In the genomic region with DNA sequence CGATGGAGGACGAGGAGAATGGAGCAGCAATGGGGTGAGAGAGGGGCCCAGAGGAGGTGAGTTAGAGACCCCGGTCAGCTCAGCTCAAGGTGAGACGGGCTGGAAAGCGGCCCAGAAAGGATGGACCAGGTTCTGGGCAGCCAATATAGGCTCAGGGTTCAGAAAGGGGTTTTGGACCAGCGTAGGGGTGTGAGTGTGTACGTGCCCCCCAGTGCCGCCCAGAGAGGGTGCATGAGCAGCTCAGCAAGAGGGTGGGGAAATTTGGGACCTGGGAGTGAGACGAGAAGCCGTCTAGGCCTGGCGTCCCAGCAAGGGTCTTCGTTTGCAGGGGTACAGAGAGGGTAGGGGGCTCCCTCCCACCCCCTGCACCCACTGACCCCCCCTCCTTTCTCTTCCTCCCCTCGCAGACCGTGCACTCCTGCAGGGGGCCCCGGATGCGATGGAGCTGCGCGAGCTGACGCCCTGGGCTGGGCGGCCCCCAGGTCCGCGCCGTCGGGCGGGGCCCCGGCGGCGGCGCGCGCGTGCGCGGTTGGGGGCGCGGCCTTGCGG, we compare ENCODE assay signal across 9 cellular contexts. TPM values are rescaled to one million over a fixed set of nuclear protein-coding genes. Genes with fewer than 3 reads are reported as not detected.
DNase-seq lines count a peak whose midpoint lies in the region; ATAC-seq, FAIRE-seq and TF ChIP-seq lines count a peak whose summit lies in the region.
"Had no signal": no experiment of that assay in that cellular context is flagged by ENCODE, and none has a peak within 500 bp of the region (broad histone marks: within the 10 kb centered on the region; RNA-seq: fewer than 3 reads in every experiment).

No MANE protein-coding gene starts in this region.

- no peaks in the 10 kb centered on the region for H3K79me2 ChIP-seq in keratinocyte (ENCODE audit: control insufficient read depth, insufficient read depth, low read length)

- no peak overlapping the region for H3K27ac ChIP-seq in keratinocyte (ENCODE audit: control insufficient read depth, insufficient read depth, low read length)

- H3K27ac Mint-ChIP-seq in activated CD4-positive, alpha-beta T cell treated with anti-CD3 and anti-CD28 coated beads for 36 hours, result peak overlapping the region; percentile 84
- peak overlapping the region; percentile 95 to 97 for H3K27ac Mint-ChIP-seq in activated naive CD4-positive, alpha-beta T cell treated with anti-CD3 and anti-CD28 coated beads, Interleukin-2, amount 50 U/mL, for 72 hours
- peak overlapping the region; percentile 57 for H3K27ac Mint-ChIP-seq in stimulated activated memory B cell treated with anti-CD40 and anti-IgM and Interleukin-4, amounts not matched to agents 10 μg/mL and 1 μg/mL and 100 μg/mL, for 72 hours

- intact Hi-C loops in activated CD4-positive, alpha-beta T cell treated with anti-CD3 and anti-CD28 coated beads for 36 hours (cut with DNase I, micrococcal nuclease), result loop anchor here in 1 of 2 experiments (2.0 to 5.0 kb wide), 3 partner anchors 125 to 1820 kb away; a partner anchor contains a TSS

- no peak overlapping the region for H2AFZ ChIP-seq in keratinocyte (ENCODE audit: control insufficient read depth, low read length)

- peak overlapping the region in 2 of 3 experiments; percentile 58 to 72 for H3K4me3 ChIP-seq in keratinocyte (ENCODE audit: control insufficient read depth in 2 of 3, extremely low read depth in 1 of 3, insufficient read depth in 2 of 3, low read depth in 1 of 3, low read length in 3 of 3)

- peaks cover 17% of the 10 kb centered on the region for H3K27me3 ChIP-seq in keratinocyte (ENCODE audit: control insufficient read depth, extremely low read depth, insufficient read depth, low read length)

- H3K4me3 Mint-ChIP-seq in activated CD4-positive, alpha-beta T cell treated with anti-CD3 and anti-CD28 coated beads for 36 hours, result peak overlapping the region; percentile 92
- peak overlapping the region; percentile 77 for H3K4me3 Mint-ChIP-seq in stimulated activated memory B cell treated with anti-CD40 and anti-IgM and Interleukin-4, amounts not matched to agents 10 μg/mL and 1 μg/mL and 100 μg/mL, for 72 hours

- H4K20me1 ChIP-seq in keratinocyte (ENCODE audit: control insufficient read depth, extremely low read depth, insufficient read depth, low read length), result no peaks in the 10 kb centered on the region

- CTCF ChIA-PET in activated CD4-positive, alpha-beta T cell treated with anti-CD3 and anti-CD28 coated beads for 36 hours (lab: Charles Lee), result interaction anchor here (0.6 to 2.9 kb wide), 8 partner anchors 16 to 1299 kb away, joined by 3 to 33 read pairs (median 4); a partner anchor contains a TSS

- H3K36me3 Mint-ChIP-seq in activated CD4-positive, alpha-beta T cell treated with anti-CD3 and anti-CD28 coated beads for 36 hours (ENCODE audit: low read depth), result no peaks in the 10 kb centered on the region
- peaks cover 0 to 9% of the 10 kb centered on the region in 2 donors for H3K36me3 Mint-ChIP-seq in activated naive CD4-positive, alpha-beta T cell treated with anti-CD3 and anti-CD28 coated beads, Interleukin-2, amount 50 U/mL, for 72 hours
- no peaks in the 10 kb centered on the region for H3K36me3 Mint-ChIP-seq in stimulated activated memory B cell treated with anti-CD40 and anti-IgM and Interleukin-4, amounts not matched to agents 10 μg/mL and 1 μg/mL and 100 μg/mL, for 72 hours

- POLR2A ChIA-PET in activated CD4-positive, alpha-beta T cell treated with anti-CD3 and anti-CD28 coated beads for 36 hours (lab: Charles Lee), result interaction anchor here (1.5 to 2.8 kb wide), 5 partner anchors 23 to 859 kb away, joined by 4 to 25 read pairs (median 12); a partner anchor contains a TSS

- H3K9ac ChIP-seq in keratinocyte (ENCODE audit: control insufficient read depth, extremely low read depth, insufficient read depth, low read length), result peak overlapping the region; percentile 76

- peak overlapping the region; percentile 5 for H3K4me2 ChIP-seq in keratinocyte (ENCODE audit: control insufficient read depth, extremely low read depth, insufficient read depth, low read depth, low read length)

- H3K36me3 ChIP-seq in keratinocyte (ENCODE audit: control insufficient read depth in 2 of 2, extremely low read depth in 1 of 2, insufficient read depth in 2 of 2, low read length in 2 of 2), result no peaks in the 10 kb centered on the region

- peaks cover 4% of the 10 kb centered on the region for H3K4me1 Mint-ChIP-seq in activated CD4-positive, alpha-beta T cell treated with anti-CD3 and anti-CD28 coated beads for 36 hours
- H3K4me1 Mint-ChIP-seq in stimulated activated memory B cell treated with anti-CD40 and anti-IgM and Interleukin-4, amounts not matched to agents 10 μg/mL and 1 μg/mL and 100 μg/mL, for 72 hours, result peaks cover 18% of the 10 kb centered on the region

- no peak for DNase-seq in activated CD4-positive, alpha-beta T cell treated with anti-CD3 and anti-CD28 coated beads for 36 hours
- no peak for DNase-seq in activated CD4-positive, alpha-beta T cell treated with anti-CD3 and anti-CD28 coated beads, Interleukin-2, amount 50 U/mL, for 48 hours
- DNase-seq in activated naive CD4-positive, alpha-beta T cell treated with anti-CD3 and anti-CD28 coated beads, Interleukin-2, amount 50 U/mL, for 72 hours (ENCODE audit: low spot score in 2 of 2), result no peak
- DNase-seq in keratinocyte (ENCODE audit: low read depth, low spot score), result no peak

- ATAC-seq in activated CD4-positive, alpha-beta T cell treated with anti-CD3 and anti-CD28 coated beads for 36 hours, result no peak
- ATAC-seq in activated naive CD4-positive, alpha-beta T cell treated with anti-CD3 and anti-CD28 coated beads, Interleukin-2, amount 50 U/mL, for 72 hours, result no peak
- ATAC-seq in stimulated activated memory B cell treated with anti-CD40 and anti-IgM and Interleukin-4, amounts not matched to agents 10 μg/mL and 1 μg/mL and 100 μg/mL, for 72 hours, result no peak
- no peak for ATAC-seq in HG03571 (IDR thresholded peaks at IDR 0.05; ENCODE audit: unreplicated experiment)
- ATAC-seq in HG03460 (IDR thresholded peaks at IDR 0.05; ENCODE audit: unreplicated experiment), result no peak
- ATAC-seq in GM19452 (IDR thresholded peaks at IDR 0.05; ENCODE audit: unreplicated experiment), result no peak

- no peaks in the 10 kb centered on the region for H3K4me1 ChIP-seq in keratinocyte (ENCODE audit: control insufficient read depth, extremely low read depth, insufficient read depth, low read length)

- H3K27me3 Mint-ChIP-seq in activated CD4-positive, alpha-beta T cell treated with anti-CD3 and anti-CD28 coated beads for 36 hours, result no peaks in the 10 kb centered on the region
- H3K27me3 Mint-ChIP-seq in stimulated activated memory B cell treated with anti-CD40 and anti-IgM and Interleukin-4, amounts not matched to agents 10 μg/mL and 1 μg/mL and 100 μg/mL, for 72 hours, result peaks cover 30% of the 10 kb centered on the region

- H3K9me3 Mint-ChIP-seq in activated CD4-positive, alpha-beta T cell treated with anti-CD3 and anti-CD28 coated beads for 36 hours (ENCODE audit: low read depth), result no peaks in the 10 kb centered on the region
- no peaks in the 10 kb centered on the region for H3K9me3 Mint-ChIP-seq in activated naive CD4-positive, alpha-beta T cell treated with anti-CD3 and anti-CD28 coated beads, Interleukin-2, amount 50 U/mL, for 72 hours
- no peaks in the 10 kb centered on the region for H3K9me3 Mint-ChIP-seq in stimulated activated memory B cell treated with anti-CD40 and anti-IgM and Interleukin-4, amounts not matched to agents 10 μg/mL and 1 μg/mL and 100 μg/mL, for 72 hours

- no peak for TF ChIP-seq CTCF in keratinocyte (optimal IDR thresholded peaks at IDR 0.05 in 1 of 3, IDR thresholded peaks at IDR 0.05 in 1 of 3, conservative IDR thresholded peaks at IDR 0.05 in 1 of 3; ENCODE audit: extremely low read depth in 1 of 3, insufficient read depth in 2 of 3, low read length in 3 of 3)

- no peaks in the 10 kb centered on the region for H3K9me1 ChIP-seq in keratinocyte (ENCODE audit: control insufficient read depth, extremely low read depth, insufficient read depth, low read length)

- dilution Hi-C loops in keratinocyte (cut with MboI; ENCODE audit: extremely low pct_ligation_motif_present, low sequenced_read_pairs), result no loop called here

- no peaks in the 10 kb centered on the region for H3K9me3 ChIP-seq in keratinocyte (ENCODE audit: control insufficient read depth, low read depth, low read length)

- no peak for FAIRE-seq in keratinocyte (lab: Jason Lieb, UNC)

RNA-seq across cellular contexts. Expression of a gene that starts 12.1 kb away (rescaled TPM):
- total RNA-seq in activated CD4-positive, alpha-beta T cell treated with anti-CD3 and anti-CD28 coated beads for 36 hours, result not detected
- total RNA-seq in activated naive CD4-positive, alpha-beta T cell treated with anti-CD3 and anti-CD28 coated beads, Interleukin-2, amount 50 U/mL, for 72 hours, result under 1 TPM in 1 of 2 donors, not detected in 1; 0.27 TPM
- polyA plus RNA-seq in keratinocyte, result not detected in 3 replicates
- polyA plus RNA-seq in keratinocyte (2011; ENCODE audit: low read depth), result not detected
- polyA plus RNA-seq in keratinocyte (2011; cell fraction: cytosol; rRNA removed), result 0.04 TPM in 1 of 2 replicates, not detected in the other
- polyA plus RNA-seq in keratinocyte (2011; cell fraction: nucleus; rRNA removed), result 0.11 and 0.25 TPM in 2 replicates
- polyA plus RNA-seq in keratinocyte (2012; ENCODE audit: low replicate concordance), result 0.34 TPM in 1 of 2 replicates, not detected in the other
- polyA minus RNA-seq in keratinocyte, result not detected in 3 replicates
- polyA minus RNA-seq in keratinocyte (2011; cell fraction: cytosol; rRNA and poly(A)+ RNA removed), result not detected
- not detected in 2 replicates for polyA minus RNA-seq in keratinocyte (2011; cell fraction: nucleus; rRNA and poly(A)+ RNA removed)
- total RNA-seq: dermis microvascular lymphatic vessel endothelial cell had no signal

RNA-seq across cellular contexts. Expression of a gene that starts 22.5 kb away (rescaled TPM):
- under 1 TPM; 0.21 to 0.32 TPM for total RNA-seq in activated CD4-positive, alpha-beta T cell treated with anti-CD3 and anti-CD28 coated beads for 36 hours
- 1 to 10 TPM; 1.1 to 2.1 TPM for total RNA-seq in activated naive CD4-positive, alpha-beta T cell treated with anti-CD3 and anti-CD28 coated beads, Interleukin-2, amount 50 U/mL, for 72 hours
- polyA plus RNA-seq in keratinocyte, result not detected in 3 replicates
- polyA plus RNA-seq in keratinocyte (2011; ENCODE audit: low read depth), result not detected
- not detected in 2 replicates for polyA plus RNA-seq in keratinocyte (2011; cell fraction: cytosol; rRNA removed)
- not detected in 2 replicates for polyA plus RNA-seq in keratinocyte (2011; cell fraction: nucleus; rRNA removed)
- not detected in 2 replicates for polyA plus RNA-seq in keratinocyte (2012; ENCODE audit: low replicate concordance)
- not detected in 3 replicates for polyA minus RNA-seq in keratinocyte
- not detected for polyA minus RNA-seq in keratinocyte (2011; cell fraction: cytosol; rRNA and poly(A)+ RNA removed)
- not detected in 2 replicates for polyA minus RNA-seq in keratinocyte (2011; cell fraction: nucleus; rRNA and poly(A)+ RNA removed)

RNA-seq across cellular contexts. Expression of a gene that starts 23.8 kb away (rescaled TPM):
- total RNA-seq in activated CD4-positive, alpha-beta T cell treated with anti-CD3 and anti-CD28 coated beads for 36 hours, result not detected
- under 1 TPM in 1 of 2 donors, not detected in 1; 0.32 TPM for total RNA-seq in activated naive CD4-positive, alpha-beta T cell treated with anti-CD3 and anti-CD28 coated beads, Interleukin-2, amount 50 U/mL, for 72 hours
- polyA plus RNA-seq in keratinocyte, result 2.6 to 3.0 TPM (median 2.9 TPM) in 3 replicates
- 7.6 TPM for polyA plus RNA-seq in keratinocyte (2011; ENCODE audit: low read depth)
- 1.8 TPM in 2 replicates for polyA plus RNA-seq in keratinocyte (2011; cell fraction: cytosol; rRNA removed)
- polyA plus RNA-seq in keratinocyte (2011; cell fraction: nucleus; rRNA removed), result 9.7 and 10.1 TPM in 2 replicates
- polyA plus RNA-seq in keratinocyte (2012; ENCODE audit: low replicate concordance), result 2.9 and 14.1 TPM in 2 replicates
- 1.8 to 2.4 TPM (median 2.1 TPM) in 3 replicates for polyA minus RNA-seq in keratinocyte
- 3.1 TPM for polyA minus RNA-seq in keratinocyte (2011; cell fraction: cytosol; rRNA and poly(A)+ RNA removed)
- 4.9 and 5.0 TPM in 2 replicates for polyA minus RNA-seq in keratinocyte (2011; cell fraction: nucleus; rRNA and poly(A)+ RNA removed)
- total RNA-seq: dermis microvascular lymphatic vessel endothelial cell had no signal

RNA-seq across cellular contexts. Expression of a gene that starts 36.5 kb away (rescaled TPM):
- 10 to 100 TPM; 59.4 to 63.9 TPM for total RNA-seq in activated CD4-positive, alpha-beta T cell treated with anti-CD3 and anti-CD28 coated beads for 36 hours
- total RNA-seq in activated naive CD4-positive, alpha-beta T cell treated with anti-CD3 and anti-CD28 coated beads, Interleukin-2, amount 50 U/mL, for 72 hours, result 10 to 100 TPM; 47.2 to 56.3 TPM
- 12.0 to 14.9 TPM (median 14.2 TPM) in 3 replicates for polyA plus RNA-seq in keratinocyte
- polyA plus RNA-seq in keratinocyte (2011; ENCODE audit: low read depth), result 19.0 TPM
- 3.1 and 7.8 TPM in 2 replicates for polyA plus RNA-seq in keratinocyte (2011; cell fraction: cytosol; rRNA removed)
- 35.5 and 39.0 TPM in 2 replicates for polyA plus RNA-seq in keratinocyte (2011; cell fraction: nucleus; rRNA removed)
- 12.0 and 12.9 TPM in 2 replicates for polyA plus RNA-seq in keratinocyte (2012; ENCODE audit: low replicate concordance)
- 9.9 to 17.3 TPM (median 10.5 TPM) in 3 replicates for polyA minus RNA-seq in keratinocyte
- polyA minus RNA-seq in keratinocyte (2011; cell fraction: cytosol; rRNA and poly(A)+ RNA removed), result 24.4 TPM
- polyA minus RNA-seq in keratinocyte (2011; cell fraction: nucleus; rRNA and poly(A)+ RNA removed), result 16.8 and 18.9 TPM in 2 replicates

RNA-seq across cellular contexts. Expression of a gene that starts 42.9 kb away (rescaled TPM):
- 1 to 10 TPM; 5.3 to 5.4 TPM for total RNA-seq in activated CD4-positive, alpha-beta T cell treated with anti-CD3 and anti-CD28 coated beads for 36 hours
- 1 to 10 TPM; 1.8 to 7.4 TPM for total RNA-seq in activated naive CD4-positive, alpha-beta T cell treated with anti-CD3 and anti-CD28 coated beads, Interleukin-2, amount 50 U/mL, for 72 hours
- polyA plus RNA-seq in keratinocyte, result 0.55 to 1.4 TPM (median 0.76 TPM) in 3 replicates
- polyA plus RNA-seq in keratinocyte (2011; ENCODE audit: low read depth), result 0.25 TPM
- polyA plus RNA-seq in keratinocyte (2011; cell fraction: cytosol; rRNA removed), result 0.22 and 0.45 TPM in 2 replicates
- 3.2 and 5.7 TPM in 2 replicates for polyA plus RNA-seq in keratinocyte (2011; cell fraction: nucleus; rRNA removed)
- 0.54 and 0.91 TPM in 2 replicates for polyA plus RNA-seq in keratinocyte (2012; ENCODE audit: low replicate concordance)
- polyA minus RNA-seq in keratinocyte, result 0.13 to 0.22 TPM in 2 of 3 replicates, not detected in the other
- polyA minus RNA-seq in keratinocyte (2011; cell fraction: cytosol; rRNA and poly(A)+ RNA removed), result not detected
- polyA minus RNA-seq in keratinocyte (2011; cell fraction: nucleus; rRNA and poly(A)+ RNA removed), result 0.53 and 0.70 TPM in 2 replicates
